Comparison of ENCODE assay signal across 1 cellular context in the genomic region with DNA sequence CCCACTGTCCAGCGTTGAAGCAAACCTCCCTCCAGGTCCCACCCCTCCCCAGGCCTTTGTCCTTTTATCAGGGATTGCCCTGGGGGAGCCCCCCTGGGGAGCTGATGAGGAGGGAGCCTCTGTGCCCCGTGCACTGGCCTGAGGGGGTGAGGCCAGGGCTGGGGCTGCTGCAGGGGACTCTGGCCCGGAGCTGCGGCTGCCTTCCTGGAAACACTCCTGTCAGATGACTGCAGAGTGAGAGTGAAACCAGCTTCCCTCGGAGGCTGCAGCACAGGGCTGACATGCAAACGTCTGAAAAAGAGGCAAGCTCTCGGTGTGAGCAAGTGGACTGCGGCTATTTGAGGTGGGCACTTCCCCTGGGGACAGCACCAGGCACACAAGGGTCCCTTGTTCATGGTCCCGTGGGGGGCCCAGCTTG.
TF ChIP-seq lines count a peak whose summit lies in the region.

No MANE protein-coding gene starts in this region.

TF ChIP-seq in H1, 55 proteins besides CTCF, POLR2A, EP300 and RAD21:
- no peak for TF ChIP-seq RFX5 (IDR thresholded peaks at IDR 0.05; ENCODE audit: borderline replicate concordance, low read depth, low read length)
- no peak for TF ChIP-seq SRF (IDR thresholded peaks at IDR 0.05; ENCODE audit: low read depth, low read length)
- TF ChIP-seq, protein P1, sequence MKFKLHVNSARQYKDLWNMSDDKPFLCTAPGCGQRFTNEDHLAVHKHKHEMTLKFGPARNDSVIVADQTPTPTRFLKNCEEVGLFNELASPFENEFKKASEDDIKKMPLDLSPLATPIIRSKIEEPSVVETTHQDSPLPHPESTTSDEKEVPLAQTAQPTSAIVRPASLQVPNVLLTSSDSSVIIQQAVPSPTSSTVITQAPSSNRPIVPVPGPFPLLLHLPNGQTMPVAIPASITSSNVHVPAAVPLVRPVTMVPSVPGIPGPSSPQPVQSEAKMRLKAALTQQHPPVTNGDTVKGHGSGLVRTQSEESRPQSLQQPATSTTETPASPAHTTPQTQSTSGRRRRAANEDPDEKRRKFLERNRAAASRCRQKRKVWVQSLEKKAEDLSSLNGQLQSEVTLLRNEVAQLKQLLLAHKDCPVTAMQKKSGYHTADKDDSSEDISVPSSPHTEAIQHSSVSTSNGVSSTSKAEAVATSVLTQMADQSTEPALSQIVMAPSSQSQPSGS (IDR thresholded peaks at IDR 0.05; ENCODE audit: low read length): no peak
- no peak for TF ChIP-seq JUND (IDR thresholded peaks at IDR 0.05; ENCODE audit: low read length)
- TF ChIP-seq KDM1A (IDR thresholded peaks at IDR 0.05; ENCODE audit: borderline replicate concordance, low read length): no peak
- TF ChIP-seq HDAC2 (IDR thresholded peaks at IDR 0.05; ENCODE audit: borderline replicate concordance in 1 of 2, low read depth in 2 of 2, low read length in 2 of 2): no peak
- no peak for TF ChIP-seq SAP30 (IDR thresholded peaks at IDR 0.05; ENCODE audit: insufficient read depth, insufficient replicate concordance, low read length)
- TF ChIP-seq EGR1 (IDR thresholded peaks at IDR 0.05; ENCODE audit: borderline replicate concordance, low read depth, low read length): no peak
